In the genomic region with DNA sequence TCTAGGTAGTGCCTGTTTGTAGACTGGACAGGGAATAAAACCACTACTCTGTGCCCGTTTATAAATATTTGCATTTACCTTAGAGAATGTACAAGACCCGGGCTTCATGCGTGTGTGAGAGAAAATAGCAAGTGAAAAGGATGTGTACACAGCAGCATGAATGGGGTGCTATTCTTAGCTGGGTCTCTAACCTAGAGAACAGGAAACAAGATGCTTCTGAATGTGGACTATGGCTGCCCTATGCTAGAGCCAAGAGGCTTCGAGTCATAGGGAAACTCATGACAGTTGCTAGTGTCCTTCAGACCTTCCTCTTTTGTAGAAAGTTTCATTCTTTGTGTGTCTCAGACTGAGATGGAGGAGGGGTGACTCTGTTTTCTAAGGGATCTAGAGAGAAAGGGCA, we compare ENCODE assay signal across 8 cellular contexts. TPM values are rescaled to one million over a fixed set of nuclear protein-coding genes. Genes with fewer than 3 reads are reported as not detected.
DNase-seq lines count a peak whose midpoint lies in the region; ATAC-seq and TF ChIP-seq lines count a peak whose summit lies in the region.
"Not testable (repeated sequence)": the region's sequence is repeated elsewhere in the genome, so short reads cannot be mapped to it uniquely, and the experiment has no call there.

No MANE protein-coding gene starts in this region.

- H3K27me3 Mint-ChIP-seq in activated CD8-positive, alpha-beta T cell treated with anti-CD3 and anti-CD28 coated beads for 36 hours; stimulated activated memory B cell treated with anti-CD40 and anti-IgM and Interleukin-4, amounts not matched to agents 10 μg/mL and 1 μg/mL and 100 μg/mL, for 72 hours: not testable (repeated sequence)

- H3K4me1 Mint-ChIP-seq in activated CD8-positive, alpha-beta T cell treated with anti-CD3 and anti-CD28 coated beads for 36 hours (ENCODE audit: low read depth); stimulated activated memory B cell treated with anti-CD40 and anti-IgM and Interleukin-4, amounts not matched to agents 10 μg/mL and 1 μg/mL and 100 μg/mL, for 72 hours: not testable (repeated sequence)

- POLR2A ChIA-PET in activated CD8-positive, alpha-beta T cell treated with anti-CD3 and anti-CD28 coated beads for 36 hours (lab: Charles Lee) = not testable (repeated sequence)

- H3K9me3 Mint-ChIP-seq in activated CD8-positive, alpha-beta T cell treated with anti-CD3 and anti-CD28 coated beads for 36 hours; stimulated activated memory B cell treated with anti-CD40 and anti-IgM and Interleukin-4, amounts not matched to agents 10 μg/mL and 1 μg/mL and 100 μg/mL, for 72 hours: not testable (repeated sequence)

- H3K27ac Mint-ChIP-seq in activated CD8-positive, alpha-beta T cell treated with anti-CD3 and anti-CD28 coated beads for 36 hours; stimulated activated memory B cell treated with anti-CD40 and anti-IgM and Interleukin-4, amounts not matched to agents 10 μg/mL and 1 μg/mL and 100 μg/mL, for 72 hours: not testable (repeated sequence)

- H3K4me3 Mint-ChIP-seq in activated CD8-positive, alpha-beta T cell treated with anti-CD3 and anti-CD28 coated beads for 36 hours; stimulated activated memory B cell treated with anti-CD40 and anti-IgM and Interleukin-4, amounts not matched to agents 10 μg/mL and 1 μg/mL and 100 μg/mL, for 72 hours: not testable (repeated sequence)

- not testable (repeated sequence) for H3K36me3 Mint-ChIP-seq in activated CD8-positive, alpha-beta T cell treated with anti-CD3 and anti-CD28 coated beads for 36 hours (ENCODE audit: low read depth); stimulated activated memory B cell treated with anti-CD40 and anti-IgM and Interleukin-4, amounts not matched to agents 10 μg/mL and 1 μg/mL and 100 μg/mL, for 72 hours

- peak; percentile 94 for ATAC-seq in GM18508 (IDR thresholded peaks at IDR 0.05; ENCODE audit: insufficient read depth, unreplicated experiment)
- peak; percentile 98 for ATAC-seq in GM19395 (IDR thresholded peaks at IDR 0.05; ENCODE audit: unreplicated experiment)
- peak; percentile 100 for ATAC-seq in GM21723 (IDR thresholded peaks at IDR 0.05; ENCODE audit: unreplicated experiment)
- peak; percentile 94 for ATAC-seq in HG02973 (IDR thresholded peaks at IDR 0.05; ENCODE audit: unreplicated experiment)
- peak; percentile 98 for ATAC-seq in HG03432 (IDR thresholded peaks at IDR 0.05; ENCODE audit: unreplicated experiment)
- ATAC-seq in activated CD8-positive, alpha-beta T cell treated with anti-CD3 and anti-CD28 coated beads for 36 hours = peak; percentile 94
- ATAC-seq in left cardiac atrium = peak; percentile 75 to 82
- ATAC-seq in stimulated activated memory B cell treated with anti-CD40 and anti-IgM and Interleukin-4, amounts not matched to agents 10 μg/mL and 1 μg/mL and 100 μg/mL, for 72 hours = peak; percentile 99

- TF ChIP-seq CTCF in activated CD8-positive, alpha-beta T cell treated with anti-CD3 and anti-CD28 coated beads for 36 hours (IDR thresholded peaks at IDR 0.05) = not testable (repeated sequence)

- CTCF ChIA-PET in activated CD8-positive, alpha-beta T cell treated with anti-CD3 and anti-CD28 coated beads for 36 hours (lab: Charles Lee) = not testable (repeated sequence)

- DNase-seq in activated CD8-positive, alpha-beta T cell treated with anti-CD3 and anti-CD28 coated beads for 36 hours; left cardiac atrium: not testable (repeated sequence)

- intact Hi-C loops in activated CD8-positive, alpha-beta T cell treated with anti-CD3 and anti-CD28 coated beads for 36 hours (cut with micrococcal nuclease); left cardiac atrium (cut with DNase I): not testable (repeated sequence)

RNA-seq across cellular contexts. Expression of gene SRGAP2C, which starts 39.9 kb away (rescaled TPM):
- total RNA-seq in activated CD8-positive, alpha-beta T cell treated with anti-CD3 and anti-CD28 coated beads for 36 hours = 10 to 100 TPM; 15.3 to 17.9 TPM
- 10 to 100 TPM; 16.9 to 21.8 TPM for total RNA-seq in left cardiac atrium

RNA-seq across cellular contexts. Expression of gene FAM72B, which starts 40.6 kb away (rescaled TPM):
- 10 to 100 TPM; 28.6 to 32.1 TPM for total RNA-seq in activated CD8-positive, alpha-beta T cell treated with anti-CD3 and anti-CD28 coated beads for 36 hours
- under 1 TPM; 0.68 to 0.94 TPM for total RNA-seq in left cardiac atrium

Comparison
In these comparisons a context has a peak if more than half of its experiments do, and no peak if none do; other contexts are left out.
1. RNA of gene FAM72B, which starts 40.6 kb away (total RNA-seq): 28.6 to 32.1 TPM in activated CD8-positive, alpha-beta T cell treated with anti-CD3 and anti-CD28 coated beads for 36 hours; 0.68 to 0.94 TPM in left cardiac atrium; every median in the first group is over 10 times any median in the second.
2. Peak in every context shown above with its lines, with median percentiles within 50 percentile points of each other: ATAC-seq.